ENCODE assay signal across 36 cellular contexts in genomic region chr10:117324367-117324766, GRCh38. TPM values are rescaled to one million over a fixed set of nuclear protein-coding genes. Genes with fewer than 3 reads are reported as not detected.
DNase-seq lines count a peak whose midpoint lies in the region; ATAC-seq, FAIRE-seq and TF ChIP-seq lines count a peak whose summit lies in the region.
"Had no signal": no experiment of that assay in that cellular context is flagged by ENCODE, and none has a peak within 500 bp of the region (broad histone marks: within the 10 kb centered on the region; RNA-seq: fewer than 3 reads in every experiment).

No MANE protein-coding gene starts in this region.

- H3K4me1 ChIP-seq in HepG2 (ENCODE audit: insufficient read depth, low read length) (no peaks in the 10 kb centered on the region), right lobe of liver (peaks cover 0 to 14% (median 7%) of the 10 kb centered on the region in 4 donors), A549 (peaks cover 54% of the 10 kb centered on the region), K562 (replicated peaks in 1 of 2; ENCODE audit: control insufficient read depth in 2 of 2, insufficient read depth in 2 of 2, low read length in 2 of 2) (no peaks in the 10 kb centered on the region)
- H3K4me1 ChIP-seq: BE2C; BLaER1; BLaER1 treated with 17β-estradiol and CSF1 and Interleukin-3, amounts not matched to agents 10 nM and 100 nM; Caco-2 had no signal

- no peak for TF ChIP-seq EP300 in HepG2 (IDR thresholded peaks at IDR 0.05; ENCODE audit: low read depth in 2 of 2, low read length in 2 of 2)
- no peak for TF ChIP-seq EP300 in HepG2 (CRISPR knock-in tag; IDR thresholded peaks at IDR 0.05; ENCODE audit: borderline replicate concordance)
- no peak for TF ChIP-seq EP300 in A549 (IDR thresholded peaks at IDR 0.05)
- no peak for TF ChIP-seq EP300 in K562 (IDR thresholded peaks at IDR 0.05; ENCODE audit: low read length)

- DNase-seq in HepG2 (ENCODE audit: low spot score): no peak
- DNase-seq in right lobe of liver: no peak
- no peak for DNase-seq in A549 (ENCODE audit: low read depth in 1 of 2, low spot score in 1 of 2)
- DNase-seq in K562 (ENCODE audit: extremely low read depth in 1 of 4, low spot score in 3 of 4): no peak
- DNase-seq in activated T-cell treated with anti-CD3 and anti-CD28 coated beads, Interleukin-2, amount 50 U/mL, for 72 hours: no peak
- DNase-seq in activated effector memory CD4-positive, alpha-beta T cell treated with anti-CD3 and anti-CD28 coated beads, Interleukin-2, amount 50 U/mL, for 16 hours: no peak
- no peak for DNase-seq in left lobe of liver (ENCODE audit: low spot score)
- DNase-seq: 8988T; ACHN; AML-193; BE2C; C1 segment of cervical spinal cord; Caco-2; Calu3; CD4-positive, alpha-beta memory T cell; CD4-positive, alpha-beta T cell; CD4-positive, CD25-positive, alpha-beta regulatory T cell; CD8-positive, alpha-beta memory T cell; CD8-positive, alpha-beta T cell; COR-L47; DMS 273 treated with DMSO at 0.1 percent for 48 hours; DMS153; DMS53; DMS79; DMS79 treated with DMSO at 0.1 percent for 48 hours; DND-41; EL had no signal

- no peak for FAIRE-seq in HepG2 (lab: Jason Lieb, UNC)
- FAIRE-seq in A549 (lab: Jason Lieb, UNC): no peak
- peak; percentile 34 for FAIRE-seq in G401.6 (lab: Jason Lieb, UNC)
- no peak for FAIRE-seq in K562 (lab: Jason Lieb, UNC)
- FAIRE-seq: A204.1, D721Med had no signal

- no peak for TF ChIP-seq CTCF in HepG2 (CRISPR knock-in tag; IDR thresholded peaks at IDR 0.05)
- TF ChIP-seq CTCF in right lobe of liver (IDR thresholded peaks at IDR 0.05): no peak
- no peak for TF ChIP-seq CTCF in A549 (IDR thresholded peaks at IDR 0.05)
- TF ChIP-seq CTCF in K562 (IDR thresholded peaks at IDR 0.05 in 2 of 3, conservative IDR thresholded peaks at IDR 0.05 in 1 of 3; ENCODE audit: insufficient read depth in 2 of 3, low read depth in 1 of 3, low read length in 3 of 3): no peak

- POLR2A ChIA-PET in HepG2 (lab: Yijun Ruan, JAX) (no interaction called here), A549 (lab: Yijun Ruan, JAX) (interaction anchor here (0.9 kb wide), 1 partner anchor 53 kb away, joined by 3 read pairs; no protein-coding TSS in a partner anchor), K562 (lab: Yijun Ruan, JAX) (no interaction called here)

- no peak overlapping the region for H3K4me2 ChIP-seq in HepG2 (ENCODE audit: low read depth, low read length)
- H3K4me2 ChIP-seq in A549: no peak overlapping the region
- no peak overlapping the region for H3K4me2 ChIP-seq in K562 (ENCODE audit: insufficient read depth, low read length)
- H3K4me2 ChIP-seq: BLaER1; BLaER1 treated with 17β-estradiol and CSF1 and Interleukin-3, amounts not matched to agents 10 nM and 100 nM had no signal

- peaks cover 2 to 20% of the 10 kb centered on the region in 2 experiments; a peak in 3 of 5 replicates for H3K36me3 ChIP-seq in HepG2 (replicated peaks in 1 of 2; ENCODE audit: control insufficient read depth in 1 of 2, insufficient read depth in 2 of 2, low read length in 2 of 2)
- H3K36me3 ChIP-seq in right lobe of liver: no peaks in the 10 kb centered on the region
- peaks cover 10% of the 10 kb centered on the region; the same call in 2 of the 3 replicates for H3K36me3 ChIP-seq in K562 (ENCODE audit: control insufficient read depth, insufficient read depth, low read length)
- H3K36me3 ChIP-seq: BE2C had no signal

- WGBS in HepG2 (ENCODE audit: low lambda C conversion rate): 96% methylated on average over 2 of the region's 2 CpGs
- 94% methylated on average over 2 of the region's 2 CpGs for WGBS in right lobe of liver (ENCODE audit: insufficient coverage, low coverage, low lambda C conversion rate, missing lambda C conversion rate)
- 89% methylated on average over 2 of the region's 2 CpGs for WGBS in A549 (ENCODE audit: missing lambda C conversion rate)
- 92% methylated on average over 2 of the region's 2 CpGs for WGBS in K562 (ENCODE audit: insufficient coverage, low coverage, missing lambda C conversion rate)

- H3K36me3 Mint-ChIP-seq in activated T-cell treated with anti-CD3 and anti-CD28 coated beads, Interleukin-2, amount 50 U/mL, for 72 hours (ENCODE audit: insufficient read depth in 2 of 2): peaks cover 2 to 5% of the 10 kb centered on the region in 2 donors

- intact Hi-C loops in HepG2 (cut with micrococcal nuclease; ENCODE audit: unreplicated experiment) (no loop called here), right lobe of liver (cut with DNase I) (no loop called here), K562 (cut with micrococcal nuclease) (loop anchor here (10.0 kb wide), 1 partner anchor 120 kb away; no protein-coding TSS in a partner anchor)

- ATAC-seq in HepG2 (no peak), right lobe of liver (no peak), A549 (no peak), K562 (no peak), left lobe of liver (no peak)
- ATAC-seq in activated T-cell treated with anti-CD3 and anti-CD28 coated beads, Interleukin-2, amount 50 U/mL, for 72 hours (replicated peaks in 1 of 2): no peak
- ATAC-seq: CD8-positive, alpha-beta T cell had no signal

- no peaks in the 10 kb centered on the region for H3K27me3 Mint-ChIP-seq in activated T-cell treated with anti-CD3 and anti-CD28 coated beads, Interleukin-2, amount 50 U/mL, for 72 hours (ENCODE audit: low read depth)
- H3K27me3 Mint-ChIP-seq: B cell; CD4-positive, alpha-beta memory T cell; CD4-positive, alpha-beta T cell; CD4-positive, CD25-positive, alpha-beta regulatory T cell; CD8-positive, alpha-beta memory T cell had no signal

- H3K4me1 Mint-ChIP-seq in activated T-cell treated with anti-CD3 and anti-CD28 coated beads, Interleukin-2, amount 50 U/mL, for 72 hours (ENCODE audit: low read depth): no peaks in the 10 kb centered on the region
- H3K4me1 Mint-ChIP-seq: B cell had no signal

- H3K27me3 ChIP-seq in HepG2 (ENCODE audit: control insufficient read depth in 1 of 2, insufficient read depth in 2 of 2, low read length in 2 of 2) (no peaks in the 10 kb centered on the region), right lobe of liver (no peaks in the 10 kb centered on the region), K562 (ENCODE audit: control insufficient read depth in 2 of 2, insufficient read depth in 2 of 2, low read length in 2 of 2) (no peaks in the 10 kb centered on the region)
- H3K27me3 ChIP-seq: BE2C; BLaER1; BLaER1 treated with 17β-estradiol and CSF1 and Interleukin-3, amounts not matched to agents 10 nM and 100 nM had no signal

- TF ChIP-seq POLR2A in HepG2 (IDR thresholded peaks at IDR 0.05; ENCODE audit: insufficient read depth in 1 of 2, low read depth in 2 of 2, low read length in 2 of 2) (no peak), right lobe of liver (IDR thresholded peaks at IDR 0.05) (no peak), A549 (IDR thresholded peaks at IDR 0.05; ENCODE audit: low read length) (no peak), K562 (conservative IDR thresholded peaks at IDR 0.05) (no peak)

- peaks cover 36% of the 10 kb centered on the region for H3K79me2 ChIP-seq in HepG2 (ENCODE audit: insufficient read depth, low read length)
- H3K79me2 ChIP-seq in K562 (ENCODE audit: control insufficient read depth, insufficient read depth, low read length): peaks cover 90% of the 10 kb centered on the region

- no peaks in the 10 kb centered on the region for H3K9me3 ChIP-seq in HepG2 (ENCODE audit: low read length)
- H3K9me3 ChIP-seq in right lobe of liver: no peaks in the 10 kb centered on the region
- no peaks in the 10 kb centered on the region for H3K9me3 ChIP-seq in A549
- no peaks in the 10 kb centered on the region for H3K9me3 ChIP-seq in K562 (replicated peaks; ENCODE audit: control insufficient read depth, insufficient read depth, low read depth, low read length)
- H3K9me3 ChIP-seq: BE2C, Caco-2 had no signal

- BruUV-seq in HepG2 (replicated peaks; lab: Mats Ljungman, UMichigan): no TSS peak
- no TSS peak for BruUV-seq in K562 (replicated peaks; lab: Mats Ljungman, UMichigan)

- no peak overlapping the region for H3K27ac Mint-ChIP-seq in activated T-cell treated with anti-CD3 and anti-CD28 coated beads, Interleukin-2, amount 50 U/mL, for 72 hours
- H3K27ac Mint-ChIP-seq: B cell; CD14-positive monocyte; CD4-positive, alpha-beta memory T cell; CD4-positive, alpha-beta T cell; CD4-positive, CD25-positive, alpha-beta regulatory T cell; CD8-positive, alpha-beta T cell had no signal

- CTCF ChIA-PET in HepG2 (lab: Yijun Ruan, JAX; ENCODE audit: low intra/inter-chr PET ratio, low total read pairs): no interaction called here
- CTCF ChIA-PET in A549 (lab: Yijun Ruan, JAX): interaction anchor here (2.0 to 3.9 kb wide), 2 partner anchors 10 to 107 kb away, joined by 5 to 54 read pairs; no protein-coding TSS in a partner anchor
- CTCF ChIA-PET in K562 (lab: Yijun Ruan, JAX; ENCODE audit: low intra/inter-chr PET ratio): interaction anchor here (0.7 kb wide), 1 partner anchor 37 kb away, joined by 3 read pairs; no protein-coding TSS in a partner anchor

- H3K9me1 ChIP-seq in K562 (ENCODE audit: control insufficient read depth, insufficient read depth, low read length): no peaks in the 10 kb centered on the region

- H3K9me3 Mint-ChIP-seq in activated T-cell treated with anti-CD3 and anti-CD28 coated beads, Interleukin-2, amount 50 U/mL, for 72 hours: peaks cover 0 to 2% of the 10 kb centered on the region in 2 donors
- H3K9me3 Mint-ChIP-seq: CD14-positive monocyte; CD4-positive, alpha-beta memory T cell; CD4-positive, alpha-beta T cell; CD4-positive, CD25-positive, alpha-beta regulatory T cell; CD8-positive, alpha-beta memory T cell; CD8-positive, alpha-beta T cell had no signal

- H3K9ac ChIP-seq in HepG2 (ENCODE audit: insufficient read depth, low read depth, low read length): no peak overlapping the region
- no peak overlapping the region for H3K9ac ChIP-seq in K562 (ENCODE audit: insufficient read depth in 1 of 2, low read depth in 2 of 2, low read length in 2 of 2)
- H3K9ac ChIP-seq: BLaER1; BLaER1 treated with 17β-estradiol and CSF1 and Interleukin-3, amounts not matched to agents 10 nM and 100 nM had no signal

- H2AFZ ChIP-seq in HepG2 (ENCODE audit: low read length) (no peak overlapping the region), K562 (ENCODE audit: low read depth, low read length) (no peak overlapping the region)

- H3K27ac ChIP-seq in HepG2 (ENCODE audit: extremely low read length, insufficient read depth, low read length) (no peak overlapping the region), right lobe of liver (no peak overlapping the region), A549 (no peak overlapping the region), K562 (ENCODE audit: extremely low read depth, low read depth, low read length) (no peak overlapping the region)
- H3K27ac ChIP-seq: 22Rv1; BLaER1; BLaER1 treated with 17β-estradiol and CSF1 and Interleukin-3, amounts not matched to agents 10 nM and 100 nM; C4-2B had no signal

- H3K4me3 Mint-ChIP-seq in activated T-cell treated with anti-CD3 and anti-CD28 coated beads, Interleukin-2, amount 50 U/mL, for 72 hours: no peak overlapping the region
- H3K4me3 Mint-ChIP-seq: B cell; CD14-positive monocyte; CD4-positive, alpha-beta memory T cell; CD4-positive, alpha-beta T cell; CD4-positive, CD25-positive, alpha-beta regulatory T cell; CD8-positive, alpha-beta memory T cell; CD8-positive, alpha-beta T cell had no signal

- in situ Hi-C loops in HepG2 (cut with HindIII; ENCODE audit: extremely low pct_ligation_motif_present, low pct_unique_long_range_greater_than_20kb): no loop called here
- in situ Hi-C loops in K562 (cut with MboI): no loop called here

- H4K20me1 ChIP-seq in HepG2 (ENCODE audit: insufficient read depth, low read length): peaks cover 13% of the 10 kb centered on the region
- peaks cover 6% of the 10 kb centered on the region; the same call in 1 of the 2 replicates for H4K20me1 ChIP-seq in K562 (replicated peaks; ENCODE audit: control insufficient read depth, insufficient read depth, low read length)

- TF ChIP-seq RAD21 in HepG2 (CRISPR knock-in tag; IDR thresholded peaks at IDR 0.05): no peak
- no peak for TF ChIP-seq RAD21 in A549 (conservative IDR thresholded peaks at IDR 0.05 in 1 of 2, IDR thresholded peaks at IDR 0.05 in 1 of 2)
- no peak for TF ChIP-seq RAD21 in K562 (CRISPR knock-in tag; conservative IDR thresholded peaks at IDR 0.05 in 1 of 2, IDR thresholded peaks at IDR 0.05 in 1 of 2)

- H3K4me3 ChIP-seq in HepG2 (replicated peaks in 1 of 3; ENCODE audit: insufficient read depth in 1 of 3, low read depth in 2 of 3, low read length in 3 of 3) (no peak overlapping the region), right lobe of liver (no peak overlapping the region), A549 (no peak overlapping the region), K562 (no peak overlapping the region)
- H3K4me3 ChIP-seq: BLaER1; BLaER1 treated with 17β-estradiol and CSF1 and Interleukin-3, amounts not matched to agents 10 nM and 100 nM had no signal

RNA-seq across cellular contexts. Expression of gene PDZD8, which starts 50.9 kb away (rescaled TPM):
- total RNA-seq in HepG2 (2016; rRNA removed; fragmentation: Illumina TruSeq; extraction: Trizol) (32.0 and 34.2 TPM in 2 replicates), right lobe of liver (10 to 100 TPM; 33.5 to 59.7 (median 46.4) TPM), K562 (2014; rRNA removed) (15.5 and 18.8 TPM in 2 replicates), K562 (2014; rRNA removed; fragmentation: Illumina TruSeq; extraction: Trizol) (53.4 and 60.6 TPM in 2 replicates), K562 (2015; rRNA removed; fragmentation: Illumina TruSeq; extraction: Trizol) (35.0 and 36.8 TPM in 2 replicates), K562 (2021) (46.8 and 49.4 TPM in 2 replicates), left lobe of liver (29.6 TPM)
- 1.8 and 3.3 TPM in 2 replicates for total RNA-seq in HepG2 (2016; cell fraction: cytosol; rRNA removed; fragmentation: Illumina TruSeq; extraction: Trizol; ENCODE audit: low read depth)
- total RNA-seq in HepG2 (2016; cell fraction: insoluble cytoplasmic fraction; rRNA removed; fragmentation: Illumina TruSeq; extraction: Trizol): 30.1 and 30.9 TPM in 2 replicates
- 22.1 and 23.4 TPM in 2 replicates for total RNA-seq in HepG2 (2016; cell fraction: membrane; rRNA removed; fragmentation: Illumina TruSeq; extraction: Trizol)
- total RNA-seq in HepG2 (2016; cell fraction: nucleus; rRNA removed; fragmentation: Illumina TruSeq; extraction: Trizol): 34.9 and 35.6 TPM in 2 replicates
- polyA plus RNA-seq in HepG2 (2011; rRNA removed) (8.2 and 11.2 TPM in 2 replicates), A549 (2011; rRNA removed) (76.1 and 76.7 TPM in 2 replicates), A549 (2017; fragmentation: RNase III; extraction: RNeasy Plus Mini Kit Qiagen cat#74134 plus additional on column Dnase treatment) (24.7 to 27.4 TPM (median 27.3 TPM) in 3 replicates), K562 (2011; rRNA removed) (32.3 and 41.9 TPM in 2 replicates), K562 (2014; fragmentation: Illumina TruSeq; extraction: Trizol) (45.2 and 52.5 TPM in 2 replicates), K562 (2014; fragmentation: Nextera tagmentation; extraction: Ambion mirVana) (1 to 10 TPM; 5.5 to 5.9 TPM), K562 (2014; rRNA removed) (16.7 and 19.8 TPM in 2 replicates)
- 5.4 and 9.0 TPM in 2 replicates for polyA plus RNA-seq in HepG2 (2011; cell fraction: cytosol; rRNA removed)
- polyA plus RNA-seq in HepG2 (2011; cell fraction: nucleus; rRNA removed): 4.6 and 5.6 TPM in 2 replicates
- polyA plus RNA-seq in HepG2 (2012): 13.9 and 14.8 TPM in 2 replicates
- 1.5 and 2.0 TPM in 2 replicates for polyA plus RNA-seq in HepG2 (2016; cell fraction: cytosol; fragmentation: Illumina TruSeq; extraction: Trizol; ENCODE audit: low read depth)
- polyA plus RNA-seq in HepG2 (2016; cell fraction: insoluble cytoplasmic fraction; fragmentation: Illumina TruSeq; extraction: Trizol; ENCODE audit: low read depth): 20.4 and 20.5 TPM in 2 replicates
- 9.6 and 10.4 TPM in 2 replicates for polyA plus RNA-seq in HepG2 (2016; cell fraction: membrane; fragmentation: Illumina TruSeq; extraction: Trizol; ENCODE audit: low read depth)
- polyA plus RNA-seq in HepG2 (2016; cell fraction: nucleus; fragmentation: Illumina TruSeq; extraction: Trizol; ENCODE audit: insufficient read depth, low read depth): 17.1 and 18.4 TPM in 2 replicates
- polyA minus RNA-seq in HepG2 (2011; rRNA and poly(A)+ RNA removed; ENCODE audit: low replicate concordance): 21.5 and 39.5 TPM in 2 replicates
- polyA minus RNA-seq in HepG2 (2011; cell fraction: cytosol; rRNA and poly(A)+ RNA removed): 38.4 and 49.5 TPM in 2 replicates
- polyA minus RNA-seq in HepG2 (2011; cell fraction: nucleus; rRNA and poly(A)+ RNA removed): 38.2 and 59.4 TPM in 2 replicates
- 10.0 and 11.2 TPM in 2 replicates for polyA plus RNA-seq in A549 (2012; cell fraction: cytosol; rRNA removed)
- 4.0 and 4.3 TPM in 2 replicates for polyA plus RNA-seq in A549 (2012; cell fraction: nucleus; rRNA removed)
- polyA minus RNA-seq in A549 (2011; rRNA and poly(A)+ RNA removed): 90.9 and 93.1 TPM in 2 replicates
- 26.6 and 71.2 TPM in 2 replicates for total RNA-seq in K562 (2011; cell fraction: chromatin; rRNA removed; ENCODE audit: low replicate concordance)
- 29.4 and 37.0 TPM in 2 replicates for total RNA-seq in K562 (2011; cell fraction: nucleolus; rRNA removed)
- total RNA-seq in K562 (2011; cell fraction: nucleoplasm; rRNA removed): 56.0 and 86.6 TPM in 2 replicates
- polyA plus RNA-seq in K562 (2011; cell fraction: cytosol; rRNA removed): 8.0 and 17.4 TPM in 2 replicates
- polyA plus RNA-seq in K562 (2011; cell fraction: nucleus; rRNA removed): 10.7 and 14.0 TPM in 2 replicates
- 19.7 and 19.8 TPM in 2 replicates for polyA plus RNA-seq in K562 (2012)
- polyA minus RNA-seq in K562 (2011; rRNA and poly(A)+ RNA removed): 147 and 155 TPM in 2 replicates
- polyA minus RNA-seq in K562 (2011; cell fraction: cytosol; rRNA and poly(A)+ RNA removed): 51.4 and 65.1 TPM in 2 replicates
- 16.8 and 31.1 TPM in 2 replicates for polyA minus RNA-seq in K562 (2011; cell fraction: nucleus; rRNA and poly(A)+ RNA removed)
- 10 to 100 TPM; 16.3 to 18.3 TPM for total RNA-seq in activated T-cell treated with anti-CD3 and anti-CD28 coated beads, Interleukin-2, amount 50 U/mL, for 72 hours

Comparison
In these comparisons a context has a peak if more than half of its experiments do, and no peak if none do; other contexts are left out.
1. Of the 241 proteins assayed by ChIP-seq in both HepG2 and K562: peak only in HepG2: MAFF and MAFK; only in K562: none; in both: none; in neither: 239.